In genomic region chr9:9963861-9964260, GRCh38 we compare ENCODE assay signal across 23 cellular contexts.
"Had no signal": no experiment of that assay in that cellular context is flagged by ENCODE, and none has a peak within 500 bp of the region (broad histone marks: within the 10 kb centered on the region; RNA-seq: fewer than 3 reads in every experiment).

No MANE protein-coding gene starts in this region.

- H3K4me1 ChIP-seq: colonic mucosa, esophagus squamous epithelium, gastrocnemius medialis, heart right ventricle, left lung, lower lobe of right lung had no signal

- H3K9me3 ChIP-seq: colonic mucosa, esophagus squamous epithelium, gastrocnemius medialis, heart right ventricle, left lung, lower lobe of right lung, mucosa of descending colon had no signal

- H3K27me3 ChIP-seq: colonic mucosa, esophagus squamous epithelium, gastrocnemius medialis, heart right ventricle, left lung had no signal

- H3K27me3 Mint-ChIP-seq: dendritic cell treated with granulocyte-macrophage colony-stimulating factor and Interleukin-4, amounts not matched to agents 40 ng/mL and 50 ng/mL, for 4 days; effector memory CD8-positive, alpha-beta T cell had no signal

- ATAC-seq: effector memory CD8-positive, alpha-beta T cell; esophagus mucosa; gastrocnemius medialis; heart right ventricle; left cardiac atrium; left lung; left ventricle myocardium superior; lower lobe of right lung; mucosa of descending colon had no signal

- H3K4me3 Mint-ChIP-seq: dendritic cell treated with granulocyte-macrophage colony-stimulating factor and Interleukin-4, amounts not matched to agents 40 ng/mL and 50 ng/mL, for 4 days; effector memory CD8-positive, alpha-beta T cell; endodermal cell; mesothelial cell of epicardium had no signal

- H3K27ac ChIP-seq: colonic mucosa, epithelial cell of prostate, esophagus squamous epithelium, gastrocnemius medialis, heart right ventricle, left lung, lower lobe of right lung had no signal

- H3K36me3 ChIP-seq: colonic mucosa, esophagus squamous epithelium, gastrocnemius medialis, heart right ventricle, left lung, lower lobe of right lung had no signal

- DNase-seq: colonic mucosa; cortex of kidney; effector CD8-positive, alpha-beta T cell; effector memory CD8-positive, alpha-beta T cell; endodermal cell; erythroblast; esophagus squamous epithelium; foreskin fibroblast; foreskin melanocyte; gastrocnemius medialis; glutamatergic neuron; heart right ventricle; hippocampal formation; left cardiac atrium; left lung; left ventricle myocardium superior; lower lobe of right lung; mesenchymal stem cell; mucosa of descending colon had no signal

- H3K4me3 ChIP-seq: colonic mucosa, esophagus squamous epithelium, gastrocnemius medialis, heart right ventricle, left lung, lower lobe of right lung, mucosa of descending colon had no signal

- H3K36me3 Mint-ChIP-seq: mesothelial cell of epicardium had no signal

- H3K27ac Mint-ChIP-seq: dendritic cell treated with granulocyte-macrophage colony-stimulating factor and Interleukin-4, amounts not matched to agents 40 ng/mL and 50 ng/mL, for 4 days; effector memory CD8-positive, alpha-beta T cell; endodermal cell; mesothelial cell of epicardium had no signal
